ENCODE assay signal across 1 cellular context in the genomic region with DNA sequence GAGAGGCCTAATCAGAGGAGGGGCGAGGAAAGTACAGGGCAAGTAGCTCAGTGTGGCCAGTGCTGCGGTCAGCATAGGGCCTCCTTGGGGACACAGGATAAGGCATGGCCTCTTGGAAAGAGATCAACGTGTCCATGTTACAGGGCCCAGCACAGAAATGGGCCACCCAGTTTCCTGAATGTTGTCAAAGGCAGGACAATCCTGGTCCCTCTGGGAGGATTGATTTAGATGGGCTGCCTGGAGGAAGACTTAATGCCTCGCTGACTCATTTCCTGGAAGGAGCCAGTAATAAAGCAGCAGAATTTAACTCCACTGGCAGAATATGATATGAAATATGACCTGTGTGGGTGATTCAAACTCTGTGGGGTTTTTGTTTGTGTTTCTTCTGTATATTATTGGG.
TF ChIP-seq lines count a peak whose summit lies in the region.

No MANE protein-coding gene starts in this region.

TF ChIP-seq in IMR-90, 13 proteins besides CTCF, POLR2A, EP300 and RAD21 (continued from another document):
- TF ChIP-seq, protein P1, sequence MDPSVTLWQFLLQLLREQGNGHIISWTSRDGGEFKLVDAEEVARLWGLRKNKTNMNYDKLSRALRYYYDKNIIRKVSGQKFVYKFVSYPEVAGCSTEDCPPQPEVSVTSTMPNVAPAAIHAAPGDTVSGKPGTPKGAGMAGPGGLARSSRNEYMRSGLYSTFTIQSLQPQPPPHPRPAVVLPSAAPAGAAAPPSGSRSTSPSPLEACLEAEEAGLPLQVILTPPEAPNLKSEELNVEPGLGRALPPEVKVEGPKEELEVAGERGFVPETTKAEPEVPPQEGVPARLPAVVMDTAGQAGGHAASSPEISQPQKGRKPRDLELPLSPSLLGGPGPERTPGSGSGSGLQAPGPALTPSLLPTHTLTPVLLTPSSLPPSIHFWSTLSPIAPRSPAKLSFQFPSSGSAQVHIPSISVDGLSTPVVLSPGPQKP (IDR thresholded peaks at IDR 0.05; ENCODE audit: borderline replicate concordance, low read depth, low read length) = no peak
- TF ChIP-seq MAZ (IDR thresholded peaks at IDR 0.05; ENCODE audit: borderline replicate concordance, low read depth, low read length) (no peak), SMC3 (IDR thresholded peaks at IDR 0.05; ENCODE audit: low read depth, low read length) (no peak), MXI1 (IDR thresholded peaks at IDR 0.05; ENCODE audit: borderline replicate concordance, low read depth, low read length) (no peak), MAFK (IDR thresholded peaks at IDR 0.05; ENCODE audit: low read depth, low read length) (no peak), FOS (IDR thresholded peaks at IDR 0.05; ENCODE audit: low read depth, low read length) (no peak)
- TF ChIP-seq, protein P2, sequence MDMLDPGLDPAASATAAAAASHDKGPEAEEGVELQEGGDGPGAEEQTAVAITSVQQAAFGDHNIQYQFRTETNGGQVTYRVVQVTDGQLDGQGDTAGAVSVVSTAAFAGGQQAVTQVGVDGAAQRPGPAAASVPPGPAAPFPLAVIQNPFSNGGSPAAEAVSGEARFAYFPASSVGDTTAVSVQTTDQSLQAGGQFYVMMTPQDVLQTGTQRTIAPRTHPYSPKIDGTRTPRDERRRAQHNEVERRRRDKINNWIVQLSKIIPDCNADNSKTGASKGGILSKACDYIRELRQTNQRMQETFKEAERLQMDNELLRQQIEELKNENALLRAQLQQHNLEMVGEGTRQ (IDR thresholded peaks at IDR 0.05; ENCODE audit: low read depth, low read length) = no peak
TF ChIP-seq in IMR-90: peak in this region for 0.
